Comparison of ENCODE assay signal across 29 cellular contexts in genomic region chr15:25899870-25900269, GRCh38. TPM values are rescaled to one million over a fixed set of nuclear protein-coding genes. Genes with fewer than 3 reads are reported as not detected.
"Had no signal": no experiment of that assay in that cellular context is flagged by ENCODE, and none has a peak within 500 bp of the region (broad histone marks: within the 10 kb centered on the region; RNA-seq: fewer than 3 reads in every experiment).

No MANE protein-coding gene starts in this region.

- H3K27ac Mint-ChIP-seq: activated B cell treated with CpG ODN at 0.5 μM for 24 hours; activated CD8-positive, alpha-beta T cell treated with anti-CD3 and anti-CD28 coated beads, Interleukin-2, amount 10 ng/mL, durations not matched to agents 7 days and 5 days; activated naive CD8-positive, alpha-beta T cell; activated T-cell treated with anti-CD3 and anti-CD28 coated beads, Interleukin-2, amount 50 U/mL, for 72 hours; natural killer cell treated with Interleukin-12 subunit alpha and Interleukin-12 subunit beta and Interleukin-15 and Interleukin-18, amount 100 ng/mL, for 72 hours; progenitor cell of endocrine pancreas; T-helper 2 cell treated with Interferon-gamma antibody and Interleukin-4, amounts not matched to agents 5 μg/mL and 100 μg/mL, for 36 hours; type B pancreatic cell had no signal

- DNase-seq: activated B cell treated with CpG ODN at 0.5 μM for 24 hours; activated CD8-positive, alpha-beta T cell treated with anti-CD3 and anti-CD28 coated beads, Interleukin-2, amount 10 ng/mL, durations not matched to agents 7 days and 5 days; activated naive CD4-positive, alpha-beta T cell treated with Interleukin-2 at 50 U/mL for 16 hours; activated T-cell treated with anti-CD3 and anti-CD28 coated beads for 4 hours; activated T-cell treated with anti-CD3 and anti-CD28 coated beads, Interleukin-2, amount 50 U/mL, for 72 hours; brain microvascular endothelial cell; caudate nucleus; cortex of kidney; gastrocnemius medialis; islet precursor cell; left cardiac atrium; left ventricle myocardium superior; mucosa of descending colon; right lobe of liver; stimulated activated CD4-positive, alpha-beta T cell treated with anti-CD3 and anti-CD28 coated beads, Interleukin-2, amount 100 ng/mL, for 48 hours; stimulated activated naive CD4-positive, alpha-beta T cell treated with Interleukin-2 at 50 U/mL for 16 hours; T-helper 1 cell; uterus had no signal

- H2AFZ ChIP-seq: hepatocyte had no signal

- H3K9me3 ChIP-seq: ascending aorta, gastrocnemius medialis, right lobe of liver, thoracic aorta, uterus had no signal

- FAIRE-seq: endothelial cell of umbilical vein had no signal

- H3K36me3 Mint-ChIP-seq: activated naive CD8-positive, alpha-beta T cell; natural killer cell treated with Interleukin-12 subunit alpha and Interleukin-12 subunit beta and Interleukin-15 and Interleukin-18, amount 100 ng/mL, for 72 hours; type B pancreatic cell had no signal

- H3K4me3 ChIP-seq: ascending aorta, gastrocnemius medialis, hepatocyte, mucosa of descending colon, right lobe of liver, thoracic aorta, uterus had no signal

- H3K4me1 Mint-ChIP-seq: activated B cell treated with CpG ODN at 0.5 μM for 24 hours had no signal

- H3K4me1 ChIP-seq: ascending aorta, right lobe of liver, uterus had no signal

- H3K27me3 Mint-ChIP-seq: activated naive CD8-positive, alpha-beta T cell; natural killer cell treated with Interleukin-12 subunit alpha and Interleukin-12 subunit beta and Interleukin-15 and Interleukin-18, amount 100 ng/mL, for 72 hours; progenitor cell of endocrine pancreas; type B pancreatic cell had no signal

- ATAC-seq: activated CD8-positive, alpha-beta T cell treated with anti-CD3 and anti-CD28 coated beads, Interleukin-2, amount 10 ng/mL, durations not matched to agents 7 days and 5 days; activated T-cell treated with anti-CD3 and anti-CD28 coated beads, Interleukin-2, amount 50 U/mL, for 72 hours; esophagus mucosa; gastrocnemius medialis; mucosa of descending colon; natural killer cell treated with Interleukin-12 subunit alpha and Interleukin-12 subunit beta and Interleukin-15 and Interleukin-18, amount 100 ng/mL, for 72 hours; right lobe of liver had no signal

- H3K36me3 ChIP-seq: ascending aorta, brain microvascular endothelial cell, gastrocnemius medialis, right lobe of liver, thoracic aorta, uterus had no signal

- H3K27ac ChIP-seq: ascending aorta, brain microvascular endothelial cell, gastrocnemius medialis, hepatocyte, right lobe of liver, thoracic aorta, uterus had no signal

- H3K4me2 ChIP-seq: hepatocyte had no signal

- H3K27me3 ChIP-seq: ascending aorta, brain microvascular endothelial cell, gastrocnemius medialis, hepatocyte, right lobe of liver, uterus had no signal

- H3K9me3 Mint-ChIP-seq: activated B cell treated with CpG ODN at 0.5 μM for 24 hours; activated T-cell treated with anti-CD3 and anti-CD28 coated beads, Interleukin-2, amount 50 U/mL, for 72 hours; natural killer cell treated with Interleukin-12 subunit alpha and Interleukin-12 subunit beta and Interleukin-15 and Interleukin-18, amount 100 ng/mL, for 72 hours; T-helper 2 cell treated with Interferon-gamma antibody and Interleukin-4, amounts not matched to agents 5 μg/mL and 100 μg/mL, for 36 hours; type B pancreatic cell had no signal

- H3K4me3 Mint-ChIP-seq: activated B cell treated with CpG ODN at 0.5 μM for 24 hours; activated CD8-positive, alpha-beta T cell treated with anti-CD3 and anti-CD28 coated beads, Interleukin-2, amount 10 ng/mL, durations not matched to agents 7 days and 5 days; activated naive CD8-positive, alpha-beta T cell; activated T-cell treated with anti-CD3 and anti-CD28 coated beads, Interleukin-2, amount 50 U/mL, for 72 hours; natural killer cell treated with Interleukin-12 subunit alpha and Interleukin-12 subunit beta and Interleukin-15 and Interleukin-18, amount 100 ng/mL, for 72 hours; T-helper 2 cell treated with Interferon-gamma antibody and Interleukin-4, amounts not matched to agents 5 μg/mL and 100 μg/mL, for 36 hours; type B pancreatic cell had no signal

- H3K79me2 ChIP-seq: hepatocyte had no signal

RNA-seq across cellular contexts. Expression of gene ATP10A, which starts 36.7 kb away (rescaled TPM):
- total RNA-seq: activated B cell treated with CpG ODN at 0.5 μM for 24 hours, endothelial cell of umbilical vein, lung microvascular endothelial cell had no signal
